12 cellular contexts compared by ENCODE assay signal in genomic region chr6:7640607-7641577, GRCh38. TPM values are rescaled to one million over a fixed set of nuclear protein-coding genes. Genes with fewer than 3 reads are reported as not detected.
DNase-seq lines count a peak whose midpoint lies in the region; ATAC-seq and TF ChIP-seq lines count a peak whose summit lies in the region.
"Had no signal": no experiment of that assay in that cellular context is flagged by ENCODE, and none has a peak within 500 bp of the region (broad histone marks: within the 10 kb centered on the region; RNA-seq: fewer than 3 reads in every experiment).

No MANE protein-coding gene starts in this region.

- no peak overlapping the region for H3K18ac ChIP-seq in mesendoderm (ENCODE audit: low read length)

- no peak overlapping the region for H3K9ac ChIP-seq in mesendoderm (ENCODE audit: low read length)

- TF ChIP-seq POLR2A in GM18505 (IDR thresholded peaks at IDR 0.05; ENCODE audit: borderline replicate concordance, extremely low read depth, insufficient read depth, insufficient read length), result no peak

- H3K23ac ChIP-seq in mesendoderm (ENCODE audit: low read length), result no peak overlapping the region

- intact Hi-C loops in Caco-2 (cut with micrococcal nuclease; ENCODE audit: unreplicated experiment), result no loop called here
- intact Hi-C loops in activated T-helper 2 cell treated with anti-CD3 and anti-CD28 coated beads, Interferon-gamma antibody, Interleukin-2, Interleukin-4, amounts not matched to agents 10 μg/mL and 5 μg/mL and 100 μg/mL, durations not matched to agents 14 hours and 24 hours and 36 hours (cut with micrococcal nuclease), result no loop called here

- peak overlapping the region; percentile 82 for H3K27ac Mint-ChIP-seq in Caco-2 (ENCODE audit: unreplicated experiment)
- H3K27ac Mint-ChIP-seq in activated T-helper 2 cell treated with anti-CD3 and anti-CD28 coated beads, Interferon-gamma antibody, Interleukin-2, Interleukin-4, amounts not matched to agents 10 μg/mL and 5 μg/mL and 100 μg/mL, durations not matched to agents 14 hours and 24 hours and 36 hours, result no peak overlapping the region
- H3K27ac Mint-ChIP-seq: T-helper 17 cell had no signal

- H3K36me3 ChIP-seq in Caco-2 (ENCODE audit: control insufficient read depth, insufficient read depth, low read length) (no peaks in the 10 kb centered on the region), mesendoderm (ENCODE audit: control insufficient read depth, insufficient read depth, low read length) (no peaks in the 10 kb centered on the region)

- no peaks in the 10 kb centered on the region for H3K27me3 Mint-ChIP-seq in Caco-2 (ENCODE audit: insufficient read depth, unreplicated experiment)
- H3K27me3 Mint-ChIP-seq in activated T-helper 2 cell treated with anti-CD3 and anti-CD28 coated beads, Interferon-gamma antibody, Interleukin-2, Interleukin-4, amounts not matched to agents 10 μg/mL and 5 μg/mL and 100 μg/mL, durations not matched to agents 14 hours and 24 hours and 36 hours (ENCODE audit: low read depth), result peaks cover 6% of the 10 kb centered on the region

- no peak overlapping the region for H3K4me2 ChIP-seq in mesendoderm (ENCODE audit: low read length)

- H3K4me1 Mint-ChIP-seq in Caco-2 (ENCODE audit: low read depth, unreplicated experiment), result peaks cover 14% of the 10 kb centered on the region
- H3K4me1 Mint-ChIP-seq in activated T-helper 2 cell treated with anti-CD3 and anti-CD28 coated beads, Interferon-gamma antibody, Interleukin-2, Interleukin-4, amounts not matched to agents 10 μg/mL and 5 μg/mL and 100 μg/mL, durations not matched to agents 14 hours and 24 hours and 36 hours (ENCODE audit: low read depth), result peaks cover 3% of the 10 kb centered on the region
- H3K4me1 Mint-ChIP-seq: central memory CD8-positive, alpha-beta T cell; T-helper 17 cell had no signal

- H3K36me3 Mint-ChIP-seq in Caco-2 (ENCODE audit: insufficient read depth, unreplicated experiment), result no peaks in the 10 kb centered on the region
- no peaks in the 10 kb centered on the region for H3K36me3 Mint-ChIP-seq in activated T-helper 2 cell treated with anti-CD3 and anti-CD28 coated beads, Interferon-gamma antibody, Interleukin-2, Interleukin-4, amounts not matched to agents 10 μg/mL and 5 μg/mL and 100 μg/mL, durations not matched to agents 14 hours and 24 hours and 36 hours (ENCODE audit: low read depth)

- H3K56ac ChIP-seq in mesendoderm (ENCODE audit: low read length), result no peak overlapping the region

- no peak for ATAC-seq in GM18505 (IDR thresholded peaks at IDR 0.05; ENCODE audit: unreplicated experiment)
- ATAC-seq in HG03521 (IDR thresholded peaks at IDR 0.05; ENCODE audit: unreplicated experiment), result no peak
- ATAC-seq: T-helper 17 cell had no signal

- no peak overlapping the region for H2BK120ac ChIP-seq in mesendoderm (ENCODE audit: low read depth, low read length)

- no peak overlapping the region for H4K5ac ChIP-seq in mesendoderm (ENCODE audit: low read length)

- H3K4me3 Mint-ChIP-seq in Caco-2 (ENCODE audit: unreplicated experiment), result no peak overlapping the region
- H3K4me3 Mint-ChIP-seq in activated T-helper 2 cell treated with anti-CD3 and anti-CD28 coated beads, Interferon-gamma antibody, Interleukin-2, Interleukin-4, amounts not matched to agents 10 μg/mL and 5 μg/mL and 100 μg/mL, durations not matched to agents 14 hours and 24 hours and 36 hours (ENCODE audit: low read depth), result no peak overlapping the region
- H3K4me3 Mint-ChIP-seq: central memory CD8-positive, alpha-beta T cell; T-helper 17 cell had no signal

- no peak overlapping the region for H2BK15ac ChIP-seq in mesendoderm (replicated peaks; ENCODE audit: low read depth)

- no TSS peak for BruUV-seq in Caco-2 (replicated peaks; lab: Mats Ljungman, UMichigan)

- no peaks in the 10 kb centered on the region for H3K9me3 ChIP-seq in Caco-2

- CTCF ChIA-PET in Caco-2 (lab: Charles Lee), result no interaction called here

- POLR2A ChIA-PET in Caco-2 (lab: Charles Lee), result no interaction called here

- no peak overlapping the region for H3K27ac ChIP-seq in mesendoderm (ENCODE audit: low read depth, low read length)

- no peak for TF ChIP-seq CTCF in Caco-2 (IDR thresholded peaks at IDR 0.05; ENCODE audit: insufficient read depth in 1 of 2, low read depth in 1 of 2, low read length in 1 of 2, severe bottlenecking in 1 of 2, unreplicated experiment in 1 of 2)
- peak; percentile 18 for TF ChIP-seq CTCF in cardiac fibroblast (IDR thresholded peaks at IDR 0.05; ENCODE audit: low read depth, low read length)

- H3K79me2 ChIP-seq in mesendoderm (ENCODE audit: control insufficient read depth, insufficient read depth, low read length), result no peaks in the 10 kb centered on the region

- H3K79me1 ChIP-seq in mesendoderm (ENCODE audit: low read length), result no peaks in the 10 kb centered on the region

- DNase-seq in Caco-2 (peak; percentile 30 to 45), M059J (ENCODE audit: low read depth) (peak; percentile 83), cardiac fibroblast (ENCODE audit: low read depth in 2 of 2) (peak; percentile 60 to 88), mesendoderm (peak; percentile 8), SKM-1 (lab: John Stamatoyannopoulos, UW; ENCODE audit: unreplicated experiment) (no peak)
- no peak for DNase-seq in activated T-helper 2 cell treated with anti-CD3 and anti-CD28 coated beads, Interferon-gamma antibody, Interleukin-2, Interleukin-4, amounts not matched to agents 10 μg/mL and 5 μg/mL and 100 μg/mL, durations not matched to agents 14 hours and 24 hours and 36 hours (ENCODE audit: low spot score)
- DNase-seq: activated CD8-positive, alpha-beta memory T cell treated with anti-CD3 and anti-CD28 coated beads, Interleukin-2, amount 50 U/mL, for 48 hours; MM.1S; T-helper 17 cell had no signal

- no peak overlapping the region for H3K4ac ChIP-seq in mesendoderm (ENCODE audit: low read depth, low read length)

- no peak overlapping the region for H2AK5ac ChIP-seq in mesendoderm (ENCODE audit: low read length)

- no peak overlapping the region for H3K4me3 ChIP-seq in Caco-2 (ENCODE audit: low read depth, low read length)
- H3K4me3 ChIP-seq in cardiac fibroblast (replicated peaks in 1 of 2; ENCODE audit: low read depth in 2 of 2, low read length in 2 of 2), result no peak overlapping the region
- no peak overlapping the region for H3K4me3 ChIP-seq in mesendoderm (ENCODE audit: low read length)

- no CpG with 5 or more reads among the region's 12 CpGs for WGBS in mesendoderm (ENCODE audit: extremely low coverage, insufficient coverage, low lambda C conversion rate)

- H3K4me1 ChIP-seq in Caco-2 (peaks cover 19% of the 10 kb centered on the region), mesendoderm (ENCODE audit: control insufficient read depth, low read depth, low read length) (no peaks in the 10 kb centered on the region)

- H3K27me3 ChIP-seq in Caco-2 (replicated peaks; ENCODE audit: control insufficient read depth, insufficient read depth, low read length) (no peaks in the 10 kb centered on the region), mesendoderm (ENCODE audit: insufficient read depth, low read length, poor library complexity) (no peaks in the 10 kb centered on the region)

- H2BK5ac ChIP-seq in mesendoderm (ENCODE audit: low read length), result no peak overlapping the region

- H4K8ac ChIP-seq in mesendoderm (ENCODE audit: low read depth, low read length), result no peak overlapping the region

- H3K9me3 Mint-ChIP-seq in Caco-2 (ENCODE audit: unreplicated experiment), result no peaks in the 10 kb centered on the region
- no peaks in the 10 kb centered on the region for H3K9me3 Mint-ChIP-seq in activated T-helper 2 cell treated with anti-CD3 and anti-CD28 coated beads, Interferon-gamma antibody, Interleukin-2, Interleukin-4, amounts not matched to agents 10 μg/mL and 5 μg/mL and 100 μg/mL, durations not matched to agents 14 hours and 24 hours and 36 hours
- H3K9me3 Mint-ChIP-seq: central memory CD8-positive, alpha-beta T cell had no signal

RNA-seq across cellular contexts. Expression of gene SNRNP48, which starts 50.9 kb away (rescaled TPM):
- 25.1 and 29.1 TPM in 2 replicates for total RNA-seq in Caco-2 (2022)
- 18.8 and 25.4 TPM in 2 replicates for total RNA-seq in M059J (2014; rRNA removed; shearing (Covaris generic))
- polyA plus RNA-seq in mesendoderm (2013, experiment 1 of 2), result 14.1 TPM
- polyA plus RNA-seq in mesendoderm (2013, experiment 2 of 2), result 13.7 TPM
- 16.8 and 17.7 TPM in 2 replicates for total RNA-seq in activated T-helper 2 cell treated with anti-CD3 and anti-CD28 coated beads, Interferon-gamma antibody, Interleukin-2, Interleukin-4, amounts not matched to agents 10 μg/mL and 5 μg/mL and 100 μg/mL, durations not matched to agents 14 hours and 24 hours and 36 hours

Comparison
In these comparisons a context has a peak if more than half of its experiments do, and no peak if none do; other contexts are left out.
1. DNase-seq: peak in Caco-2 (2 of 2), M059J (single experiment), cardiac fibroblast (2 of 2) and mesendoderm (single experiment); none in activated T-helper 2 cell treated with anti-CD3 and anti-CD28 coated beads, Interferon-gamma antibody, Interleukin-2, Interleukin-4, amounts not matched to agents 10 μg/mL and 5 μg/mL and 100 μg/mL, durations not matched to agents 14 hours and 24 hours and 36 hours (single experiment) and SKM-1 (single experiment).